Comparison of ENCODE assay signal across 9 cellular contexts in the genomic region with DNA sequence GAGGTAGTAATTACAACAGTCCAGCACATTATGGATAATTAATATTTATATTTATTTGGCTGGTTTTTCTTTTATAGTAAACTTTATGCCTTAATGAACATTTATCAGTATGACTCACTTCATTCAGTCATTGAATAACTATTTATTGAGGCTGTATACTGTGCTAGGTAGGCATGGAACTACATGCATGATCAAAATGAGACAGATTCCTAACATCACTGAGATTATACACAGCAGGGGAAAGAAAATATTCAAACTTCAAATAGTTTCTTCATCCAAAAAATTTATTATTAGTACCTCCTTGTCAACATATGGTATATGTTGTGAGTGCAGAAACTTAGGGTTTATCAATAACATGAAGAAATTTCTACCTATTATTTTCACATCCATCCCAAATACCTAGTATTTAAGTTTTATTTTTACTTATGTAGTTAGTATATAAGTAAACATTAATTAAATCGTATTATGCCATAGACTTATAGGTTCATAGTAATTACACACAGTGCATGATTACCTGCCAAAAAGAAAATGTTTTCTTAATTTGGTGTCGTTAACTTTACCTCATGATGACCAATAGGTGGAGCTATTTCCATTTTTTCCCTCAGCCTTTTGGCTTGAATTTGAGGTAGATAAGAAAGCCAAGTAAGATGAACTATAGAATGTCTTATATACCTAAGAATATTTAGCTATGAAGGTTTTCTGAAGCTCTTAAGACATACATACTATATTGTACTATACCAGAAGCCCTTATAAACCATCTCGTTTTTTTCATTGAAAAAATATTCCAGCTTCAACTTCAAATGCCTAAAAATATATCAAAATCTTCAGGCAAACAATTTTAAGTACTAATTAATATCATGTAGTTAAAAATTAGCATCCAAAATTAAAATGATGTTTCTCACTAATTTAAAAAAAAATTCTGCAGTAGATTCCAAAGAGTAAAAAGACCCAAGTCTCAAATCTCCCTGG. TPM values are rescaled to one million over a fixed set of nuclear protein-coding genes. Genes with fewer than 3 reads are reported as not detected.
DNase-seq lines count a peak whose midpoint lies in the region; ATAC-seq and TF ChIP-seq lines count a peak whose summit lies in the region.
"Had no signal": no experiment of that assay in that cellular context is flagged by ENCODE, and none has a peak within 500 bp of the region (broad histone marks: within the 10 kb centered on the region; RNA-seq: fewer than 3 reads in every experiment).

No MANE protein-coding gene starts in this region.

- WGBS in psoas muscle, 3 donors = 23 to 26% (median 24%) methylated on average over 3 of the region's 3 CpGs

- no peaks in the 10 kb centered on the region for H3K9me3 ChIP-seq in T-helper 17 cell (ENCODE audit: control insufficient read depth, low read length, poor library complexity, severe bottlenecking)
- H3K9me3 ChIP-seq in psoas muscle = no peaks in the 10 kb centered on the region
- H3K9me3 ChIP-seq: BLaER1 treated with 17β-estradiol and CSF1 and Interleukin-3, amounts not matched to agents 10 nM and 100 nM had no signal

- peaks cover 3 to 13% of the 10 kb centered on the region in 2 donors for H3K36me3 ChIP-seq in psoas muscle (ENCODE audit: insufficient read depth in 1 of 2, low read depth in 1 of 2)
- H3K36me3 ChIP-seq: BLaER1 treated with 17β-estradiol and CSF1 and Interleukin-3, amounts not matched to agents 10 nM and 100 nM had no signal

- H3K4me3 ChIP-seq in psoas muscle = no peak overlapping the region
- H3K4me3 ChIP-seq: BLaER1 treated with 17β-estradiol and CSF1 and Interleukin-3, amounts not matched to agents 10 nM and 100 nM had no signal

- H3K27me3 Mint-ChIP-seq in T-helper 17 cell = no peaks in the 10 kb centered on the region

- no peaks in the 10 kb centered on the region for H3K36me3 Mint-ChIP-seq in T-helper 17 cell (ENCODE audit: low read depth)

- H3K4me1 ChIP-seq in psoas muscle = peaks cover 18% of the 10 kb centered on the region

- intact Hi-C loops in psoas muscle (cut with DNase I) = loop anchor here (5.0 to 10.0 kb wide), 3 partner anchors 210 to 230 kb away; no protein-coding TSS in a partner anchor

- H3K27ac ChIP-seq in psoas muscle = no peak overlapping the region
- H3K27ac ChIP-seq: BLaER1 treated with 17β-estradiol and CSF1 and Interleukin-3, amounts not matched to agents 10 nM and 100 nM had no signal

- H3K27me3 ChIP-seq in psoas muscle (ENCODE audit: insufficient read depth in 3 of 3, low read length in 2 of 3) = no peaks in the 10 kb centered on the region
- H3K27me3 ChIP-seq: BLaER1 treated with 17β-estradiol and CSF1 and Interleukin-3, amounts not matched to agents 10 nM and 100 nM had no signal

- ATAC-seq in T-helper 17 cell = peak; percentile 72
- peak in 3 of 4 donors; percentile 39 to 65 (median 54) for ATAC-seq in psoas muscle

- TF ChIP-seq CTCF in psoas muscle (IDR thresholded peaks at IDR 0.05) = peak; percentile 76

- H3K27ac Mint-ChIP-seq in T-helper 17 cell = no peak overlapping the region

- H3K4me3 Mint-ChIP-seq in T-helper 17 cell = no peak overlapping the region

- peak; percentile 45 for DNase-seq in NCI-H510A treated with DMSO at 0.1 percent for 48 hours (lab: John Stamatoyannopoulos, UW)
- DNase-seq in NCI-H510A (lab: John Stamatoyannopoulos, UW) = no peak
- DNase-seq in HEK293T (ENCODE audit: extremely low spot score) = peak; percentile 23
- peak; percentile 76 for DNase-seq in NCI-H1105 treated with DMSO at 0.1 percent for 48 hours (lab: John Stamatoyannopoulos, UW)
- DNase-seq in T-helper 17 cell = no peak
- peak; percentile 46 for DNase-seq in foreskin melanocyte
- no peak for DNase-seq in psoas muscle
- no peak for DNase-seq in T-helper 9 cell

- CTCF ChIA-PET in HEK293T (lab: Yijun Ruan, JAX) = interaction anchor here (0.7 to 1.2 kb wide), 5 partner anchors 8 to 230 kb away, joined by 3 to 6 read pairs (median 3); no protein-coding TSS in a partner anchor

- POLR2A ChIA-PET in HEK293T (lab: Yijun Ruan, JAX) = no interaction called here

- no peaks in the 10 kb centered on the region for H3K4me1 Mint-ChIP-seq in T-helper 17 cell

TF ChIP-seq in HEK293T, 16 proteins besides CTCF, POLR2A, EP300 and RAD21:
- TF ChIP-seq ARNT (IDR thresholded peaks at IDR 0.05) (no peak), FOXA1 (IDR thresholded peaks at IDR 0.05) (no peak), FOXM1 (IDR thresholded peaks at IDR 0.05; ENCODE audit: borderline replicate concordance) (no peak), CTBP1 (IDR thresholded peaks at IDR 0.05; ENCODE audit: borderline replicate concordance) (no peak)

RNA-seq across cellular contexts. Expression of a gene that starts 12.5 kb away (rescaled TPM):
- total RNA-seq in T-helper 17 cell (10 to 100 TPM; 36.5 to 43.6 TPM), psoas muscle (10 to 100 TPM; 30.9 to 52.6 (median 41.6) TPM)
- polyA plus RNA-seq in psoas muscle = 10 to 100 TPM; 18.7 to 46.1 (median 37.6) TPM

RNA-seq across cellular contexts. Expression of a gene that starts 53.5 kb away (rescaled TPM):
- total RNA-seq in T-helper 17 cell = 100 to 1,000 TPM; 189 to 214 TPM
- 100 to 1,000 TPM; 224 to 466 (median 320) TPM for total RNA-seq in psoas muscle
- 100 to 1,000 TPM; 324 to 404 (median 372) TPM for polyA plus RNA-seq in psoas muscle

Comparison
In these comparisons a context has a peak if more than half of its experiments do, and no peak if none do; other contexts are left out.
1. DNase-seq: peak in NCI-H510A treated with DMSO at 0.1 percent for 48 hours (single experiment), HEK293T (single experiment), NCI-H1105 treated with DMSO at 0.1 percent for 48 hours (single experiment) and foreskin melanocyte (single experiment); none in NCI-H510A (single experiment), T-helper 17 cell (0 of 3), psoas muscle (0 of 2) and T-helper 9 cell (single experiment).